ENCODE assay signal across 8 cellular contexts in the genomic region with DNA sequence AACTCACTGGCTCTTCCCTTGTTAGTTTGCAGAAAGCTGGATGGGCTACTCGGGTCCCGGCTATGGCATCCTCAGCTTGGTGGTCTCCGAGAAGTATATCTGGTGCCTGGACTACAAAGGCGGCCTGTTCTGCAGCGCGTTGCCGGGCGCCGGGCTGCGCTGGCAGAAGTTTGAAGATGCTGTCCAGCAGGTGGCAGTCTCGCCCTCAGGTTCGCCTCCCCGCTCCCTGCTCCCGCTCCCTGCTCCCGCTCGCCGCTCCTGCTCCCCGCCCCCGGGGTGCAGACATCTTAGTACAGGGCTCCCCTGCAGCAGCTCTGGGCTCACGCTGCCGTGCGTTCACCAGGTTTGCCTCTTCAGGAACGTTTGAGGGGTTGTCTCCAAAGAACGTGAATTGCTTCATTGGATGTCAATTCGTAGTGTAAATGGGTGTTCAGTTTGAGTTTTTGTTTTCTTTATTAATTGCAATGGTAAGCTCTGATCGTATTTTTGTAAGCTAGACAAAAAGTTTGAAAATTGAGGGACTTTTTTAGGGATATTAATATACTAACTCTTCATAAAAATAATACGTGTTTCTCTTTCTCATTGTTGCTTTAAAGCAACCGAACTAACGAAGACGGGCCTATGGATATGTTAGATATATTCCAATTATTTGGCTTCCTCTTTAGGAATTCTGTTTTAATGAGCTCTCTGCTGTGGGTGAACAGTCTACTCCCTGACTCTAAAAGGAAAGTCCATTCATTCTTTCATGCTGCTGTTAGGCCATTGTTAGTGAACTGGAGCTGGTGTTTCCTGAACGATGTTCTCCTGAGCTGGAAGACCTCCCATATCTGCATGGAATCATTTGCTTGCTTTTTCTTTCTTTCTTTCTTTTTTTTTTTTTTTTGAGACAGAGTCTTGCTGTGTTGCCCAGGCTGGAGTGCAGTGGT.
A peak's percentile ranks its signal among the peaks of the same experiment; 100 is the strongest.
DNase-seq lines count a peak whose midpoint lies in the region; ATAC-seq and TF ChIP-seq lines count a peak whose summit lies in the region.

No MANE protein-coding gene starts in this region.

- H3K4me3 ChIP-seq in GM12875 (ENCODE audit: low read depth, low read length) = no peak overlapping the region
- H3K4me3 ChIP-seq in astrocyte of the cerebellum (ENCODE audit: low read depth, low read length) = no peak overlapping the region
- no peak overlapping the region for H3K4me3 ChIP-seq in hepatocyte

- 28% methylated on average over 28 of the region's 31 CpGs for WGBS in hepatocyte (ENCODE audit: low lambda C conversion rate, missing lambda C conversion rate)

- no peaks in the 10 kb centered on the region for H4K20me1 ChIP-seq in hepatocyte (ENCODE audit: insufficient read depth, poor library complexity, severe bottlenecking)

- no peak overlapping the region for H3K27ac ChIP-seq in hepatocyte

- H3K9me3 ChIP-seq in hepatocyte (ENCODE audit: low read depth) = no peaks in the 10 kb centered on the region

- DNase-seq in NCI-H1694 (lab: John Stamatoyannopoulos, UW) = peak; percentile 97
- DNase-seq in T1000 (lab: John Stamatoyannopoulos, UW) = peak; percentile 8
- DNase-seq in astrocyte of the cerebellum (ENCODE audit: low read depth) = peak; percentile 51
- DNase-seq in hepatocyte (ENCODE audit: low spot score) = peak; percentile 94
- peak; percentile 92 for DNase-seq in retina

- in situ Hi-C loops in astrocyte of the cerebellum (cut with HindIII; ENCODE audit: low sequenced_read_pairs) = no loop called here

- no peaks in the 10 kb centered on the region for H3K36me3 ChIP-seq in hepatocyte (replicated peaks; ENCODE audit: insufficient read depth, low read depth)

- peaks cover 18% of the 10 kb centered on the region for H3K4me1 ChIP-seq in hepatocyte (ENCODE audit: insufficient read depth)

- H3K27me3 ChIP-seq in hepatocyte = no peaks in the 10 kb centered on the region

- ATAC-seq in HG02798 (IDR thresholded peaks at IDR 0.05; ENCODE audit: poor library complexity, unreplicated experiment) = no peak
- no peak for ATAC-seq in HG03175 (IDR thresholded peaks at IDR 0.05; ENCODE audit: unreplicated experiment)

- no peaks in the 10 kb centered on the region for H3K79me2 ChIP-seq in hepatocyte

- peak overlapping the region; percentile 71 for H3K4me2 ChIP-seq in hepatocyte

- H2AFZ ChIP-seq in hepatocyte = peak overlapping the region; percentile 32

- TF ChIP-seq CTCF in GM12875 (IDR thresholded peaks at IDR 0.05; ENCODE audit: borderline replicate concordance, insufficient read depth, low read depth, low read length) = peak; percentile 83
- TF ChIP-seq CTCF in astrocyte of the cerebellum (IDR thresholded peaks at IDR 0.05; ENCODE audit: low read depth, low read length, missing control alignments) = peak; percentile 68
- TF ChIP-seq CTCF in hepatocyte (IDR thresholded peaks at IDR 0.05; ENCODE audit: poor library complexity) = peak; percentile 82

- no peaks in the 10 kb centered on the region for H3K9me2 ChIP-seq in hepatocyte (replicated peaks; ENCODE audit: insufficient read depth)

Comparison
In these comparisons a context has a peak if more than half of its experiments do, and no peak if none do; other contexts are left out.
1. DNase-seq: peak in every context shown above with its lines; median percentile 97 in NCI-H1694; 94 in hepatocyte; 92 in retina; 51 in astrocyte of the cerebellum; 8 in T1000.